ENCODE assay signal across 2 cellular contexts in genomic region chr7:65812281-65812680, GRCh38.
TF ChIP-seq lines count a peak whose summit lies in the region.

No MANE protein-coding gene starts in this region.

TF ChIP-seq in SK-N-SH, 30 proteins besides CTCF, POLR2A, EP300 and RAD21 (continued from another document):
- TF ChIP-seq RFX5 (IDR thresholded peaks at IDR 0.05; ENCODE audit: low read length) (no peak), TAF1 (IDR thresholded peaks at IDR 0.05; ENCODE audit: borderline replicate concordance, low read depth, low read length) (no peak)
- TF ChIP-seq, protein P1, sequence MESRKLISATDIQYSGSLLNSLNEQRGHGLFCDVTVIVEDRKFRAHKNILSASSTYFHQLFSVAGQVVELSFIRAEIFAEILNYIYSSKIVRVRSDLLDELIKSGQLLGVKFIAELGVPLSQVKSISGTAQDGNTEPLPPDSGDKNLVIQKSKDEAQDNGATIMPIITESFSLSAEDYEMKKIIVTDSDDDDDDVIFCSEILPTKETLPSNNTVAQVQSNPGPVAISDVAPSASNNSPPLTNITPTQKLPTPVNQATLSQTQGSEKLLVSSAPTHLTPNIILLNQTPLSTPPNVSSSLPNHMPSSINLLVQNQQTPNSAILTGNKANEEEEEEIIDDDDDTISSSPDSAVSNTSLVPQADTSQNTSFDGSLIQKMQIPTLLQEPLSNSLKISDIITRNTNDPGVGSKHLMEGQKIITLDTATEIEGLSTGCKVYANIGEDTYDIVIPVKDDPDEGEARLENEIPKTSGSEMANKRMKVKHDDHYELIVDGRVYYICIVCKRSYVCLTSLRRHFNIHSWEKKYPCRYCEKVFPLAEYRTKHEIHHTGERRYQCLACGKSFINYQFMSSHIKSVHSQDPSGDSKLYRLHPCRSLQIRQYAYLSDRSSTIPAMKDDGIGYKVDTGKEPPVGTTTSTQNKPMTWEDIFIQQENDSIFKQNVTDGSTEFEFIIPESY (IDR thresholded peaks at IDR 0.05; ENCODE audit: borderline replicate concordance, low read depth), result no peak

TF ChIP-seq in SK-N-SH treated with all-trans-retinoic acid at 6 μM for 48 hours, 23 proteins besides CTCF, POLR2A, EP300 and RAD21 (continued from another document):
- no peak for TF ChIP-seq OSR1 (CRISPR knock-in tag; IDR thresholded peaks at IDR 0.05)
- no peak for TF ChIP-seq BACH2 (CRISPR knock-in tag; IDR thresholded peaks at IDR 0.05; ENCODE audit: borderline replicate concordance)
- no peak for TF ChIP-seq RARB (CRISPR knock-in tag; IDR thresholded peaks at IDR 0.05)
- TF ChIP-seq, protein P2, sequence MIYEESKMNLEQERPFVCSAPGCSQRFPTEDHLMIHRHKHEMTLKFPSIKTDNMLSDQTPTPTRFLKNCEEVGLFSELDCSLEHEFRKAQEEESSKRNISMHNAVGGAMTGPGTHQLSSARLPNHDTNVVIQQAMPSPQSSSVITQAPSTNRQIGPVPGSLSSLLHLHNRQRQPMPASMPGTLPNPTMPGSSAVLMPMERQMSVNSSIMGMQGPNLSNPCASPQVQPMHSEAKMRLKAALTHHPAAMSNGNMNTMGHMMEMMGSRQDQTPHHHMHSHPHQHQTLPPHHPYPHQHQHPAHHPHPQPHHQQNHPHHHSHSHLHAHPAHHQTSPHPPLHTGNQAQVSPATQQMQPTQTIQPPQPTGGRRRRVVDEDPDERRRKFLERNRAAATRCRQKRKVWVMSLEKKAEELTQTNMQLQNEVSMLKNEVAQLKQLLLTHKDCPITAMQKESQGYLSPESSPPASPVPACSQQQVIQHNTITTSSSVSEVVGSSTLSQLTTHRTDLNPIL (CRISPR knock-in tag; IDR thresholded peaks at IDR 0.05; ENCODE audit: low read depth), result no peak
- no peak for TF ChIP-seq PPARA (CRISPR knock-in tag; IDR thresholded peaks at IDR 0.05; ENCODE audit: borderline replicate concordance)
- TF ChIP-seq ZC3H10 (CRISPR knock-in tag; IDR thresholded peaks at IDR 0.05), result no peak
- no peak for TF ChIP-seq ZNF565 (CRISPR knock-in tag; conservative IDR thresholded peaks at IDR 0.05; ENCODE audit: low read depth)
- no peak for TF ChIP-seq ZNF8 (CRISPR knock-in tag; IDR thresholded peaks at IDR 0.05)
- TF ChIP-seq SNAI2 (CRISPR knock-in tag; IDR thresholded peaks at IDR 0.05), result no peak
- TF ChIP-seq ZNF70 (CRISPR knock-in tag; IDR thresholded peaks at IDR 0.05), result no peak
- no peak for TF ChIP-seq ESRRG (CRISPR knock-in tag; IDR thresholded peaks at IDR 0.05)
- TF ChIP-seq, protein P3, sequence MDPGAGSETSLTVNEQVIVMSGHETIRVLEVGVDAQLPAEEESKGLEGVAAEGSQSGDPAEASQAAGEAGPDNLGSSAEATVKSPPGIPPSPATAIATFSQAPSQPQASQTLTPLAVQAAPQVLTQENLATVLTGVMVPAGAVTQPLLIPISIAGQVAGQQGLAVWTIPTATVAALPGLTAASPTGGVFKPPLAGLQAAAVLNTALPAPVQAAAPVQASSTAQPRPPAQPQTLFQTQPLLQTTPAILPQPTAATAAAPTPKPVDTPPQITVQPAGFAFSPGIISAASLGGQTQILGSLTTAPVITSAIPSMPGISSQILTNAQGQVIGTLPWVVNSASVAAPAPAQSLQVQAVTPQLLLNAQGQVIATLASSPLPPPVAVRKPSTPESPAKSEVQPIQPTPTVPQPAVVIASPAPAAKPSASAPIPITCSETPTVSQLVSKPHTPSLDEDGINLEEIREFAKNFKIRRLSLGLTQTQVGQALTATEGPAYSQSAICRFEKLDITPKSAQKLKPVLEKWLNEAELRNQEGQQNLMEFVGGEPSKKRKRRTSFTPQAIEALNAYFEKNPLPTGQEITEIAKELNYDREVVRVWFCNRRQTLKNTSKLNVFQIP (CRISPR knock-in tag; IDR thresholded peaks at IDR 0.05; ENCODE audit: borderline replicate concordance, low read depth), result no peak
- TF ChIP-seq ARNTL (CRISPR knock-in tag; IDR thresholded peaks at IDR 0.05; ENCODE audit: borderline replicate concordance, low read depth), result no peak
- TF ChIP-seq ZFP30 (CRISPR knock-in tag; IDR thresholded peaks at IDR 0.05), result no peak
- TF ChIP-seq ISL1 (CRISPR knock-in tag; IDR thresholded peaks at IDR 0.05), result no peak
- TF ChIP-seq CSDC2 (CRISPR knock-in tag; IDR thresholded peaks at IDR 0.05), result no peak
- TF ChIP-seq ZFP3 (CRISPR knock-in tag; IDR thresholded peaks at IDR 0.05), result no peak
TF ChIP-seq in SK-N-SH treated with all-trans-retinoic acid at 6 μM for 48 hours: peak in this region for 0.
